Comparison of ENCODE assay signal across 11 cellular contexts in the genomic region with DNA sequence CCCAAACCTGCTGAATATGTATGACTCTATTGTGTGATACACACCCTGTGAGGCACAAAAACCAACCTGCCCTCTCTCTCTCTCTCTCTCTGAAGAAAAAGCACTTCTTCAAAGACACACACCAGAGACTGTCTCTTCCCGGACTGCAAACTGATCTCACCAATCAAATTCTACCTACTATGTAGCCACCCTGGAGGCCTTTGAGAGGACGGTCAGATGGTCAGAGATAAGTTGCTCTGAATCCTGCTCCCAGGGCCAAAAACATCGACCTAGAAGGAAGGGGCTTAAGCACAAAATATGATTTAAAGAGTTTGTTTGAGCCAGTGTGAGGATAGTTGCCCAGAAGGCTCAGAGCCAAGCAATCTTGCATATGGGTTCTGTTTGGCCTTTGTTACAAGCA. TPM values are rescaled to one million over a fixed set of nuclear protein-coding genes. Genes with fewer than 3 reads are reported as not detected.
DNase-seq lines count a peak whose midpoint lies in the region; ATAC-seq and TF ChIP-seq lines count a peak whose summit lies in the region.
"Not testable (repeated sequence)": the region's sequence is repeated elsewhere in the genome, so short reads cannot be mapped to it uniquely, and the experiment has no call there.
"Had no signal": no experiment of that assay in that cellular context is flagged by ENCODE, and none has a peak within 500 bp of the region (broad histone marks: within the 10 kb centered on the region; RNA-seq: fewer than 3 reads in every experiment).

No MANE protein-coding gene starts in this region.

- not testable (repeated sequence) for DNase-seq in CD8-positive, alpha-beta T cell; T-helper 17 cell; activated CD4-positive, alpha-beta memory T cell treated with anti-CD3 and anti-CD28 coated beads, Interleukin-2, amount 10 ng/mL, durations not matched to agents 7 days and 5 days; activated naive CD8-positive, alpha-beta T cell treated with anti-CD3 and anti-CD28 coated beads, Interleukin-2, amount 10 ng/mL, durations not matched to agents 7 days and 5 days; neuronal stem cell (ENCODE audit: low spot score)
- peak; percentile 12 for DNase-seq in islet precursor cell

- not testable (repeated sequence) for H3K27me3 Mint-ChIP-seq in CD8-positive, alpha-beta T cell (ENCODE audit: low read depth); T-helper 17 cell; activated CD4-positive, alpha-beta memory T cell treated with anti-CD3 and anti-CD28 coated beads, Interleukin-2, amount 10 ng/mL, durations not matched to agents 7 days and 5 days; activated T-helper 17 cell treated with anti-CD3 and anti-CD28 coated beads, Interleukin-2, amount 50 U/mL, for 72 hours; activated naive CD8-positive, alpha-beta T cell treated with anti-CD3 and anti-CD28 coated beads, Interleukin-2, amount 10 ng/mL, durations not matched to agents 7 days and 5 days

- CTCF ChIA-PET in CD8-positive, alpha-beta T cell (lab: Charles Lee); activated CD4-positive, alpha-beta memory T cell treated with anti-CD3 and anti-CD28 coated beads, Interleukin-2, amount 10 ng/mL, durations not matched to agents 7 days and 5 days (lab: Charles Lee): not testable (repeated sequence)

- H2BK120ac ChIP-seq in neuronal stem cell (ENCODE audit: low read depth, low read length): not testable (repeated sequence)

- not testable (repeated sequence) for ATAC-seq in CD8-positive, alpha-beta T cell; T-helper 17 cell; activated T-helper 17 cell treated with anti-CD3 and anti-CD28 coated beads, Interleukin-2, amount 50 U/mL, for 72 hours (replicated peaks); activated naive CD8-positive, alpha-beta T cell treated with anti-CD3 and anti-CD28 coated beads, Interleukin-2, amount 10 ng/mL, durations not matched to agents 7 days and 5 days (ENCODE audit: low read depth)

- H3K79me1 ChIP-seq in neuronal stem cell (ENCODE audit: low read depth, low read length): not testable (repeated sequence)

- H3K9ac ChIP-seq in neuronal stem cell (ENCODE audit: low read depth, low read length, poor library complexity): not testable (repeated sequence)

- not testable (repeated sequence) for H3K18ac ChIP-seq in neuronal stem cell (ENCODE audit: low read length)

- not testable (repeated sequence) for H3K4ac ChIP-seq in neuronal stem cell (ENCODE audit: low read length)

- not testable (repeated sequence) for H4K91ac ChIP-seq in neuronal stem cell (ENCODE audit: low read depth, low read length, poor library complexity)

- peaks cover 23% of the 10 kb centered on the region for H3K4me1 Mint-ChIP-seq in CD8-positive, alpha-beta T cell (ENCODE audit: low read depth)
- peaks cover 14% of the 10 kb centered on the region for H3K4me1 Mint-ChIP-seq in T-helper 17 cell
- peaks cover 27% of the 10 kb centered on the region for H3K4me1 Mint-ChIP-seq in activated CD4-positive, alpha-beta memory T cell treated with anti-CD3 and anti-CD28 coated beads, Interleukin-2, amount 10 ng/mL, durations not matched to agents 7 days and 5 days
- H3K4me1 Mint-ChIP-seq in activated T-helper 17 cell treated with anti-CD3 and anti-CD28 coated beads, Interleukin-2, amount 50 U/mL, for 72 hours: peaks cover 15% of the 10 kb centered on the region
- peaks cover 18% of the 10 kb centered on the region for H3K4me1 Mint-ChIP-seq in activated naive CD8-positive, alpha-beta T cell treated with anti-CD3 and anti-CD28 coated beads, Interleukin-2, amount 10 ng/mL, durations not matched to agents 7 days and 5 days

- H3K36me3 Mint-ChIP-seq in CD8-positive, alpha-beta T cell; T-helper 17 cell (ENCODE audit: low read depth); activated CD4-positive, alpha-beta memory T cell treated with anti-CD3 and anti-CD28 coated beads, Interleukin-2, amount 10 ng/mL, durations not matched to agents 7 days and 5 days (ENCODE audit: low read depth); activated T-helper 17 cell treated with anti-CD3 and anti-CD28 coated beads, Interleukin-2, amount 50 U/mL, for 72 hours (ENCODE audit: low read depth); activated naive CD8-positive, alpha-beta T cell treated with anti-CD3 and anti-CD28 coated beads, Interleukin-2, amount 10 ng/mL, durations not matched to agents 7 days and 5 days: not testable (repeated sequence)

- H2BK5ac ChIP-seq in neuronal stem cell (ENCODE audit: low read length): not testable (repeated sequence)

- not testable (repeated sequence) for H3K27me3 ChIP-seq in CD8-positive, alpha-beta T cell (ENCODE audit: insufficient read depth, low read length); neuronal stem cell (ENCODE audit: control insufficient read depth in 3 of 3, insufficient read depth in 3 of 3, low read depth in 1 of 3, low read length in 3 of 3)

- not testable (repeated sequence) for H3K9me3 ChIP-seq in CD8-positive, alpha-beta T cell (ENCODE audit: low read length); T-helper 17 cell (ENCODE audit: control insufficient read depth, low read length, poor library complexity, severe bottlenecking); neuronal stem cell (replicated peaks in 1 of 2; ENCODE audit: control insufficient read depth in 2 of 2, insufficient read depth in 1 of 2, low read depth in 1 of 2, low read length in 2 of 2)

- not testable (repeated sequence) for TF ChIP-seq CTCF in CD8-positive, alpha-beta T cell (IDR thresholded peaks at IDR 0.05)

- H4K8ac ChIP-seq in neuronal stem cell (ENCODE audit: low read depth, low read length): not testable (repeated sequence)

- not testable (repeated sequence) for H3K4me2 ChIP-seq in neuronal stem cell (ENCODE audit: insufficient read depth, low read length, poor library complexity, severe bottlenecking)

- not testable (repeated sequence) for H3K36me3 ChIP-seq in CD8-positive, alpha-beta T cell (ENCODE audit: insufficient read depth, low read length); neuronal stem cell (replicated peaks in 1 of 2; ENCODE audit: control insufficient read depth in 2 of 2, insufficient read depth in 2 of 2, low read length in 2 of 2)

- not testable (repeated sequence) for H3K4me3 ChIP-seq in CD8-positive, alpha-beta T cell (ENCODE audit: low read depth, low read length); neuronal stem cell (ENCODE audit: low read length in 2 of 2)

- not testable (repeated sequence) for H2AK5ac ChIP-seq in neuronal stem cell (ENCODE audit: low read depth, low read length)

- H3K14ac ChIP-seq in neuronal stem cell (ENCODE audit: low read length): not testable (repeated sequence)

- H3K23ac ChIP-seq in neuronal stem cell (ENCODE audit: low read depth, low read length, poor library complexity): not testable (repeated sequence)

- not testable (repeated sequence) for H2BK12ac ChIP-seq in neuronal stem cell (ENCODE audit: low read length)

- H3K9me3 Mint-ChIP-seq in CD8-positive, alpha-beta T cell; activated CD4-positive, alpha-beta memory T cell treated with anti-CD3 and anti-CD28 coated beads, Interleukin-2, amount 10 ng/mL, durations not matched to agents 7 days and 5 days; activated T-helper 17 cell treated with anti-CD3 and anti-CD28 coated beads, Interleukin-2, amount 50 U/mL, for 72 hours; activated naive CD8-positive, alpha-beta T cell treated with anti-CD3 and anti-CD28 coated beads, Interleukin-2, amount 10 ng/mL, durations not matched to agents 7 days and 5 days: not testable (repeated sequence)

- intact Hi-C loops in CD8-positive, alpha-beta T cell (cut with DNase I, micrococcal nuclease): not testable (repeated sequence)

- peak overlapping the region; percentile 35 for H2AFZ ChIP-seq in neuronal stem cell (ENCODE audit: low read length)

- POLR2A ChIA-PET in CD8-positive, alpha-beta T cell (lab: Charles Lee); activated CD4-positive, alpha-beta memory T cell treated with anti-CD3 and anti-CD28 coated beads, Interleukin-2, amount 10 ng/mL, durations not matched to agents 7 days and 5 days (lab: Charles Lee); activated naive CD8-positive, alpha-beta T cell treated with anti-CD3 and anti-CD28 coated beads, Interleukin-2, amount 10 ng/mL, durations not matched to agents 7 days and 5 days (lab: Charles Lee): not testable (repeated sequence)

- no CpG with 5 or more reads among the region's 3 CpGs for WGBS in neuronal stem cell (ENCODE audit: extremely low coverage in 2 of 2, insufficient read length in 2 of 2, insufficient replicate concordance in 1 of 2), 2 donors

- H3K4me1 ChIP-seq in CD8-positive, alpha-beta T cell (ENCODE audit: insufficient read depth, low read length): peaks cover 11% of the 10 kb centered on the region
- not testable (repeated sequence) for H3K4me1 ChIP-seq in neuronal stem cell (ENCODE audit: control insufficient read depth in 2 of 2, insufficient read depth in 1 of 2, low read depth in 1 of 2, low read length in 2 of 2)

- H2BK15ac ChIP-seq in neuronal stem cell (ENCODE audit: low read length): not testable (repeated sequence)

- peak overlapping the region; percentile 2 for H3K4me3 Mint-ChIP-seq in CD8-positive, alpha-beta T cell
- peak overlapping the region; percentile 28 for H3K4me3 Mint-ChIP-seq in T-helper 17 cell
- H3K4me3 Mint-ChIP-seq in activated CD4-positive, alpha-beta memory T cell treated with anti-CD3 and anti-CD28 coated beads, Interleukin-2, amount 10 ng/mL, durations not matched to agents 7 days and 5 days; activated naive CD8-positive, alpha-beta T cell treated with anti-CD3 and anti-CD28 coated beads, Interleukin-2, amount 10 ng/mL, durations not matched to agents 7 days and 5 days: not testable (repeated sequence)
- peak overlapping the region; percentile 68 for H3K4me3 Mint-ChIP-seq in activated T-helper 17 cell treated with anti-CD3 and anti-CD28 coated beads, Interleukin-2, amount 50 U/mL, for 72 hours

- H3K27ac Mint-ChIP-seq in CD8-positive, alpha-beta T cell: peak overlapping the region; percentile 67
- peak overlapping the region; percentile 69 for H3K27ac Mint-ChIP-seq in T-helper 17 cell
- peak overlapping the region; percentile 49 for H3K27ac Mint-ChIP-seq in activated CD4-positive, alpha-beta memory T cell treated with anti-CD3 and anti-CD28 coated beads, Interleukin-2, amount 10 ng/mL, durations not matched to agents 7 days and 5 days
- peak overlapping the region; percentile 73 for H3K27ac Mint-ChIP-seq in activated T-helper 17 cell treated with anti-CD3 and anti-CD28 coated beads, Interleukin-2, amount 50 U/mL, for 72 hours
- peak overlapping the region; percentile 37 for H3K27ac Mint-ChIP-seq in activated naive CD8-positive, alpha-beta T cell treated with anti-CD3 and anti-CD28 coated beads, Interleukin-2, amount 10 ng/mL, durations not matched to agents 7 days and 5 days

- H3K27ac ChIP-seq in CD8-positive, alpha-beta T cell (ENCODE audit: low read depth, low read length); neuronal stem cell (replicated peaks; ENCODE audit: low read length): not testable (repeated sequence)

RNA-seq across cellular contexts. Expression of gene PPIAL4F, which starts 59.2 kb away (rescaled TPM):
- total RNA-seq in CD8-positive, alpha-beta T cell: not detected
- total RNA-seq in T-helper 17 cell: not detected
- total RNA-seq in activated CD4-positive, alpha-beta memory T cell treated with anti-CD3 and anti-CD28 coated beads, Interleukin-2, amount 10 ng/mL, durations not matched to agents 7 days and 5 days: not detected
- not detected for total RNA-seq in activated T-helper 17 cell treated with anti-CD3 and anti-CD28 coated beads, Interleukin-2, amount 50 U/mL, for 72 hours
- not detected for total RNA-seq in activated naive CD8-positive, alpha-beta T cell treated with anti-CD3 and anti-CD28 coated beads, Interleukin-2, amount 10 ng/mL, durations not matched to agents 7 days and 5 days
- polyA plus RNA-seq in neuronal stem cell (2013, experiment 1 of 2): not detected
- polyA plus RNA-seq in neuronal stem cell (2013, experiment 2 of 2): not detected
- total RNA-seq: Calu3, Daoy, H1, HT-29 had no signal
- polyA plus RNA-seq: H1 had no signal
